In the genomic region with DNA sequence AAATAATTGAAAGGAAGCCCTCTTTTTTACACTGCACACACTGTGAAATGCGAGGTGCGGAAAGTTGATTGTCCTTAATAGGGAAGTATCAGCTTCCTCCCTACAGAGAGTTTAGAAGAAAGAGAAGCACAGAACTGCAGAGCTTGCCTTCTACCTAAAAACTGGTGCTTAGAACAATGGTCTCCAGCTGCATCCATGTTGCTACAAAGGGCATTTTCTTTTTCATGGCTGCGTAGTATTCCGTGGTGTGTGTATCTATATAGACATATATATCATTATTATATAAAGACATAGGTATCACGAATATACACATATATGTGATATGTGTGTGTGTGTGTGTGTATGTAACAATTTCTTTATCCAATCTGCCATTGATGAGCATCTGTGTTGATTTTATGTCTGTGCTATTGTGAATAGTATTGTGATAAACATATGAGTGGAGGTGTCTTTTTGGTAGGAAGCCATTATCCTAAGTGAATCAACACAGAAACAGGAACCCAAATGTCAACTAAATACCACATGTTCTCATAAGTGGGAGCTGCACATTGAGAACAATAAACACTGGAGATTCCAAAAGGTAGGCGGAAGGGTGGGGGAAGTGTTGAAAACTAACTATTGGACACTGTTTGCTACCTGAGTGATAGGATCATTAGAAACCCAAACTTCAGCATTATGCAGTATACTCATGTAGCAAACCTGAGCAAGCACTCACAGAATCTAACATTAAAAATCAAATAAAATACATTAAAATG, we compare ENCODE assay signal across 31 cellular contexts.
"Had no signal": no experiment of that assay in that cellular context is flagged by ENCODE, and none has a peak within 500 bp of the region (broad histone marks: within the 10 kb centered on the region; RNA-seq: fewer than 3 reads in every experiment).

No MANE protein-coding gene starts in this region.

- ATAC-seq: activated CD4-positive, alpha-beta T cell treated with anti-CD3 and anti-CD28 coated beads for 36 hours; activated CD4-positive, CD25-positive, alpha-beta regulatory T cell treated with anti-CD3 and anti-CD28 coated beads, Interleukin-2, amount 50 U/mL, for 24 hours; activated CD8-positive, alpha-beta memory T cell treated with anti-CD3 and anti-CD28 coated beads, Interleukin-2, amount 10 ng/mL, durations not matched to agents 7 days and 5 days; activated naive CD4-positive, alpha-beta T cell treated with anti-CD3 and anti-CD28 coated beads, Interleukin-2, amount 50 U/mL, for 72 hours; body of pancreas had no signal

- H3K9me3 ChIP-seq: adrenal gland, body of pancreas, breast epithelium, MG63 had no signal

- H3K4me1 ChIP-seq: adrenal gland, body of pancreas, breast epithelium had no signal

- H3K4me3 ChIP-seq: adrenal gland, body of pancreas, breast epithelium, MG63 had no signal

- DNase-seq: activated CD4-positive, alpha-beta memory T cell treated with anti-CD3 and anti-CD28 coated beads, Interleukin-2, amount 10 ng/mL, durations not matched to agents 7 days and 5 days; activated CD4-positive, alpha-beta T cell treated with anti-CD3 and anti-CD28 coated beads for 36 hours; activated CD8-positive, alpha-beta memory T cell treated with anti-CD3 and anti-CD28 coated beads for 24 hours; activated CD8-positive, alpha-beta memory T cell treated with anti-CD3 and anti-CD28 coated beads, Interleukin-2, amount 10 ng/mL, durations not matched to agents 7 days and 5 days; activated CD8-positive, alpha-beta memory T cell treated with anti-CD3 and anti-CD28 coated beads, Interleukin-2, amount 50 U/mL, for 48 hours; activated effector memory CD4-positive, alpha-beta T cell treated with anti-CD3 and anti-CD28 coated beads, Interleukin-2, amount 50 U/mL, for 16 hours; activated naive CD4-positive, alpha-beta T cell; activated T-cell treated with anti-CD3 and anti-CD28 coated beads, Interleukin-2, amount 50 U/mL, for 48 hours; adrenal gland; body of pancreas; cerebellar nuclear complex; Kasumi-1; KG1; MG63; NCI-H1048; NCI-H1105 treated with DMSO at 0.1 percent for 48 hours; NCI-H1436; NCI-H1694 treated with DMSO at 0.1 percent for 48 hours; NCI-H2029; NCI-H345; NCI-H526; NCI-H748 treated with DMSO at 0.1 percent for 48 hours; OCI-M1; Right ventricle myocardium superior; SW 1271; T1000; WERI-Rb-1 had no signal

- H3K27ac ChIP-seq: adrenal gland, body of pancreas, breast epithelium, WERI-Rb-1 had no signal

- H3K27me3 ChIP-seq: body of pancreas, breast epithelium, MG63 had no signal

- H3K36me3 ChIP-seq: adrenal gland, breast epithelium, MG63, WERI-Rb-1 had no signal

- FAIRE-seq: astrocyte had no signal
